8 cellular contexts compared by ENCODE assay signal in genomic region chr9:83708515-83709158, GRCh38. TPM values are rescaled to one million over a fixed set of nuclear protein-coding genes. Genes with fewer than 3 reads are reported as not detected.
A peak's percentile ranks its signal among the peaks of the same experiment; 100 is the strongest.
DNase-seq lines count a peak whose midpoint lies in the region; ATAC-seq and TF ChIP-seq lines count a peak whose summit lies in the region.

No MANE protein-coding gene starts in this region.

- peaks cover 8% of the 10 kb centered on the region for H3K9me3 ChIP-seq in KOPT-K1 (ENCODE audit: insufficient read depth, low read length, poor library complexity, severe bottlenecking)
- H3K9me3 ChIP-seq in WERI-Rb-1 (ENCODE audit: severe bottlenecking) = no peaks in the 10 kb centered on the region

- peak overlapping the region; percentile 95 for H3K27ac ChIP-seq in KOPT-K1 (ENCODE audit: low read depth, low read length, poor library complexity, severe bottlenecking)
- peak overlapping the region; percentile 100 for H3K27ac ChIP-seq in WERI-Rb-1
- peak overlapping the region; percentile 99 for H3K27ac ChIP-seq in layer of hippocampus (ENCODE audit: low read depth, low read length)

- peak; percentile 60 for ATAC-seq in GM21825 (IDR thresholded peaks at IDR 0.05; ENCODE audit: unreplicated experiment)

- H3K27me3 ChIP-seq in WERI-Rb-1 (ENCODE audit: insufficient read depth, low read depth, severe bottlenecking) = no peaks in the 10 kb centered on the region
- H3K27me3 ChIP-seq in layer of hippocampus (ENCODE audit: control insufficient read depth, insufficient read depth, low read length) = no peaks in the 10 kb centered on the region

- H3K4me3 ChIP-seq in GM08714 (ENCODE audit: low read length) (peak overlapping the region; percentile 82), WERI-Rb-1 (ENCODE audit: low read depth, low read length) (peak overlapping the region; percentile 88)

- H3K36me3 ChIP-seq in KOPT-K1 (ENCODE audit: insufficient read depth, low read length) = 0 out of 2 replicates have a peak, but pooled peaks cover 11% of the 10 kb centered on the region
- peaks cover 11% of the 10 kb centered on the region for H3K36me3 ChIP-seq in WERI-Rb-1

- DNase-seq in WERI-Rb-1 = peak; percentile 74
- DNase-seq in cerebellum (ENCODE audit: low spot score) = peak; percentile 67
- DNase-seq in stimulated activated CD4-positive, alpha-beta T cell treated with anti-CD3 and anti-CD28 coated beads, Interleukin-1b, Interleukin-23, amount 100 ng/mL, for 48 hours = peak; percentile 45
- DNase-seq in amniotic stem cell (lab: John Stamatoyannopoulos, UW) = no peak

- TF ChIP-seq CTCF in WERI-Rb-1 (IDR thresholded peaks at IDR 0.05; ENCODE audit: low read depth, low read length) = peak; percentile 34; the same call in 1 of the 2 replicates

RNA-seq across cellular contexts. Expression of gene UBQLN1, which starts 0.9 kb away (rescaled TPM):
- total RNA-seq in cerebellum = 140 TPM
